In the genomic region with DNA sequence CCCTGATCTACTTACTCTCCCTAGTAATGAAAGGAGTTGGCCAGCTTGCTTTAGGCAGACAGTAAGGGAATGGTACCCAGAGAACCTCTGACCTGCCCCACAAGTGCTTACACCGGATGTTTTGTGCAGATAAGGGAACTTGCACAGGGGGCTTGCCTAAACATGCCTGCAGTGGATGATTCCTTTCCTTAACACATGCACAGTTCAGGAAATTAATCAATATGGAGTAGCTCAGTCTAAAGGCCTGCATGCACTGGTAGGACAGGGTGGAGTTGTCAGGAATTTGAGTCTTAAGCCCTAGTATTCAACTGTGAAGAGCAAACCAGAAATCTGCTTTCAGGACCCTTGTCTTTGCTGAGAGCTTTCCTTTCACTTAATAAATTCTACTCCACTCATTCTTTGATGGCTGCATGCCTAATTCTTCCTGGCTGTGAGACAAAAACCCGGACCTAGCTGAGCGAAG, we compare ENCODE assay signal across 13 cellular contexts. TPM values are rescaled to one million over a fixed set of nuclear protein-coding genes. Genes with fewer than 3 reads are reported as not detected.
A peak's percentile ranks its signal among the peaks of the same experiment; 100 is the strongest.
DNase-seq lines count a peak whose midpoint lies in the region; ATAC-seq and TF ChIP-seq lines count a peak whose summit lies in the region.
"Had no signal": no experiment of that assay in that cellular context is flagged by ENCODE, and none has a peak within 500 bp of the region (broad histone marks: within the 10 kb centered on the region; RNA-seq: fewer than 3 reads in every experiment).

No MANE protein-coding gene starts in this region.

- H3K36me3 ChIP-seq in BLaER1 treated with 17β-estradiol and CSF1 and Interleukin-3, amounts not matched to agents 10 nM and 100 nM, result no peaks in the 10 kb centered on the region
- H3K36me3 ChIP-seq in body of pancreas (replicated peaks in 1 of 2; ENCODE audit: insufficient read depth in 1 of 2, low read depth in 2 of 2), result no peaks in the 10 kb centered on the region
- H3K36me3 ChIP-seq: prostate gland had no signal

- DNase-seq in HFFc6 (no peak), foreskin keratinocyte (peak; percentile 51 to 76), body of pancreas (no peak), T1000 (lab: John Stamatoyannopoulos, UW) (no peak), NCI-H226 (no peak)
- DNase-seq: midbrain; NCI-H1048; stimulated activated CD4-positive, alpha-beta T cell treated with anti-CD3 and anti-CD28 coated beads, Interleukin-2, amount 100 ng/mL, for 24 hours had no signal

- peaks cover 54% of the 10 kb centered on the region for H3K4me1 Mint-ChIP-seq in HFFc6 (ENCODE audit: low read depth)
- H3K4me1 Mint-ChIP-seq in activated T-helper 17 cell treated with anti-CD3 and anti-CD28 coated beads, Interleukin-2, amount 50 U/mL, for 72 hours, result peaks cover 45% of the 10 kb centered on the region

- no peak for ATAC-seq in activated T-helper 17 cell treated with anti-CD3 and anti-CD28 coated beads, Interleukin-2, amount 50 U/mL, for 72 hours (replicated peaks)
- ATAC-seq in foreskin keratinocyte, result peak; percentile 15
- ATAC-seq in body of pancreas, result no peak
- no peak for ATAC-seq in GM19455 (IDR thresholded peaks at IDR 0.05; ENCODE audit: unreplicated experiment)

- no peak for TF ChIP-seq POLR2A in body of pancreas (IDR thresholded peaks at IDR 0.05)

- peaks cover 41 to 46% (median 42%) of the 10 kb centered on the region in 10 experiments for H3K4me1 ChIP-seq in BLaER1 treated with 17β-estradiol and CSF1 and Interleukin-3, amounts not matched to agents 10 nM and 100 nM
- peaks cover 12% of the 10 kb centered on the region for H3K4me1 ChIP-seq in foreskin keratinocyte
- H3K4me1 ChIP-seq in body of pancreas, result peaks cover 10% of the 10 kb centered on the region
- H3K4me1 ChIP-seq: prostate gland had no signal

- peak overlapping the region in 6 of 10 experiments; percentile 12 to 42 (median 18); a peak in 8 of 20 replicates for H3K4me3 ChIP-seq in BLaER1 treated with 17β-estradiol and CSF1 and Interleukin-3, amounts not matched to agents 10 nM and 100 nM
- no peak overlapping the region for H3K4me3 ChIP-seq in body of pancreas
- H3K4me3 ChIP-seq: prostate gland had no signal

- peaks cover 12% of the 10 kb centered on the region for H3K36me3 Mint-ChIP-seq in HFFc6 (ENCODE audit: low read depth)
- H3K36me3 Mint-ChIP-seq in activated T-helper 17 cell treated with anti-CD3 and anti-CD28 coated beads, Interleukin-2, amount 50 U/mL, for 72 hours (ENCODE audit: low read depth), result peaks cover 25% of the 10 kb centered on the region

- TF ChIP-seq CTCF in HFFc6 (IDR thresholded peaks at IDR 0.05) (no peak), foreskin keratinocyte (conservative IDR thresholded peaks at IDR 0.05) (no peak), body of pancreas (IDR thresholded peaks at IDR 0.05) (no peak)

- peak overlapping the region; percentile 53; the same call in 1 of the 2 replicates for H3K4me3 Mint-ChIP-seq in HFFc6
- H3K4me3 Mint-ChIP-seq in activated T-helper 17 cell treated with anti-CD3 and anti-CD28 coated beads, Interleukin-2, amount 50 U/mL, for 72 hours, result peak overlapping the region; percentile 96

- peaks cover 4% of the 10 kb centered on the region for H3K27me3 Mint-ChIP-seq in HFFc6 (ENCODE audit: insufficient read depth)
- no peaks in the 10 kb centered on the region for H3K27me3 Mint-ChIP-seq in activated T-helper 17 cell treated with anti-CD3 and anti-CD28 coated beads, Interleukin-2, amount 50 U/mL, for 72 hours

- H3K27me3 ChIP-seq in BLaER1 treated with 17β-estradiol and CSF1 and Interleukin-3, amounts not matched to agents 10 nM and 100 nM, result no peaks in the 10 kb centered on the region
- H3K27me3 ChIP-seq in foreskin keratinocyte (no peaks in the 10 kb centered on the region), body of pancreas (no peaks in the 10 kb centered on the region)

- 84 to 90% methylated on average over 3 of the region's 3 CpGs for WGBS in body of pancreas, 2 donors

- H3K9ac ChIP-seq in BLaER1 treated with 17β-estradiol and CSF1 and Interleukin-3, amounts not matched to agents 10 nM and 100 nM, result peak overlapping the region in 4 of 11 experiments; percentile 2 to 40 (median 16); a peak in 5 of 22 replicates

- H3K4me2 ChIP-seq in BLaER1 treated with 17β-estradiol and CSF1 and Interleukin-3, amounts not matched to agents 10 nM and 100 nM, result peak overlapping the region; percentile 84 to 98 (median 94)

- no peaks in the 10 kb centered on the region for H4K20me1 ChIP-seq in BLaER1 treated with 17β-estradiol and CSF1 and Interleukin-3, amounts not matched to agents 10 nM and 100 nM

- peaks cover 10 to 63% (median 47%) of the 10 kb centered on the region in 11 experiments for H3K9me3 ChIP-seq in BLaER1 treated with 17β-estradiol and CSF1 and Interleukin-3, amounts not matched to agents 10 nM and 100 nM (replicated peaks in 1 of 11)
- H3K9me3 ChIP-seq in body of pancreas, result peaks cover 0 to 6% (median 0%) of the 10 kb centered on the region in 3 donors
- H3K9me3 ChIP-seq: prostate gland had no signal

- H3K27ac ChIP-seq in BLaER1 treated with 17β-estradiol and CSF1 and Interleukin-3, amounts not matched to agents 10 nM and 100 nM, result peak overlapping the region; percentile 38 to 99 (median 73); a peak in 20 of 22 replicates
- no peak overlapping the region for H3K27ac ChIP-seq in foreskin keratinocyte
- H3K27ac ChIP-seq in body of pancreas, result no peak overlapping the region
- H3K27ac ChIP-seq: prostate gland had no signal

- no peaks in the 10 kb centered on the region for H3K9me3 Mint-ChIP-seq in HFFc6
- H3K9me3 Mint-ChIP-seq in activated T-helper 17 cell treated with anti-CD3 and anti-CD28 coated beads, Interleukin-2, amount 50 U/mL, for 72 hours, result peaks cover 6% of the 10 kb centered on the region

- intact Hi-C loops in body of pancreas (cut with DNase I), result no loop called here

- no peak overlapping the region for H3K27ac Mint-ChIP-seq in HFFc6
- peak overlapping the region; percentile 99 for H3K27ac Mint-ChIP-seq in activated T-helper 17 cell treated with anti-CD3 and anti-CD28 coated beads, Interleukin-2, amount 50 U/mL, for 72 hours

RNA-seq across cellular contexts. Expression of a gene that starts 3.9 kb away (rescaled TPM):
- total RNA-seq in HFFc6 (2021; fragmentation: NEBNext Ultra II Directional; extraction: Animal tissue kit (Norgen Biotek cat#: 25700)), result 1 to 10 TPM; 5.4 to 7.5 (median 6.8) TPM
- total RNA-seq in activated T-helper 17 cell treated with anti-CD3 and anti-CD28 coated beads, Interleukin-2, amount 50 U/mL, for 72 hours, result 10 to 100 TPM; 26.7 to 69.2 TPM
- total RNA-seq in foreskin keratinocyte (6.6 and 8.6 TPM in 2 replicates), body of pancreas (1 to 10 TPM; 3.9 to 4.0 TPM)
- polyA plus RNA-seq in foreskin keratinocyte, result 2.9 and 3.0 TPM in 2 replicates

RNA-seq across cellular contexts. Expression of a gene that starts 28.2 kb away (rescaled TPM):
- not detected for total RNA-seq in HFFc6 (2021; fragmentation: NEBNext Ultra II Directional; extraction: Animal tissue kit (Norgen Biotek cat#: 25700))
- total RNA-seq in activated T-helper 17 cell treated with anti-CD3 and anti-CD28 coated beads, Interleukin-2, amount 50 U/mL, for 72 hours, result not detected
- total RNA-seq in foreskin keratinocyte, result not detected in 2 replicates
- not detected in 2 replicates for polyA plus RNA-seq in foreskin keratinocyte
- total RNA-seq in body of pancreas, result not detected
- total RNA-seq: epithelial cell of proximal tubule, prostate gland had no signal

Comparison
In these comparisons a context has a peak if more than half of its experiments do, and no peak if none do; other contexts are left out.
1. H3K27ac ChIP-seq: peak in BLaER1 treated with 17β-estradiol and CSF1 and Interleukin-3, amounts not matched to agents 10 nM and 100 nM (11 of 11); none in foreskin keratinocyte (single experiment) and body of pancreas (0 of 4).
2. H3K4me3 ChIP-seq: peak in BLaER1 treated with 17β-estradiol and CSF1 and Interleukin-3, amounts not matched to agents 10 nM and 100 nM (6 of 10); none in body of pancreas (0 of 2).
3. DNase-seq: peak in foreskin keratinocyte (2 of 2); none in HFFc6 (single experiment), body of pancreas (0 of 4), T1000 (single experiment) and NCI-H226 (single experiment).